ENCODE assay signal across 1 cellular context in the genomic region with DNA sequence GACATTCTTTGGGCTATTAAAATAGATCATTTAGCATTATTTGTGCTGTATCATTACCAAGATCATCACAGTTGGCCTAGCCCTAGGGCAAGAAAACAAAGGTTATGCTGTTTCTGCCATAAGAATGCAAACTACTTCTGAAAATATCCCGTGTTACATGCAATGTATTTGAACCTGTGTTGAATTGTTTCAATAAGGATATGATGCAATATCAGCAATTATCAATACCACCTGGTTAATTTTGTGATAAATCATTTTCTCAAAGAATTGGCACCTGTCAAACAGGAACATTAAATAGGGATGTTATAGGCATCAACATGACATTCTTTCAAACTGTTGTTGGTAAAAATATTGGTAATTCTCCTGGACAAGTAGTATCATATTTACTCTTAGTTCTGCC.
TF ChIP-seq lines count a peak whose summit lies in the region.

No MANE protein-coding gene starts in this region.

TF ChIP-seq in K562, 482 proteins besides CTCF, POLR2A, EP300 and RAD21 (continued from another document):
- TF ChIP-seq, protein P1, sequence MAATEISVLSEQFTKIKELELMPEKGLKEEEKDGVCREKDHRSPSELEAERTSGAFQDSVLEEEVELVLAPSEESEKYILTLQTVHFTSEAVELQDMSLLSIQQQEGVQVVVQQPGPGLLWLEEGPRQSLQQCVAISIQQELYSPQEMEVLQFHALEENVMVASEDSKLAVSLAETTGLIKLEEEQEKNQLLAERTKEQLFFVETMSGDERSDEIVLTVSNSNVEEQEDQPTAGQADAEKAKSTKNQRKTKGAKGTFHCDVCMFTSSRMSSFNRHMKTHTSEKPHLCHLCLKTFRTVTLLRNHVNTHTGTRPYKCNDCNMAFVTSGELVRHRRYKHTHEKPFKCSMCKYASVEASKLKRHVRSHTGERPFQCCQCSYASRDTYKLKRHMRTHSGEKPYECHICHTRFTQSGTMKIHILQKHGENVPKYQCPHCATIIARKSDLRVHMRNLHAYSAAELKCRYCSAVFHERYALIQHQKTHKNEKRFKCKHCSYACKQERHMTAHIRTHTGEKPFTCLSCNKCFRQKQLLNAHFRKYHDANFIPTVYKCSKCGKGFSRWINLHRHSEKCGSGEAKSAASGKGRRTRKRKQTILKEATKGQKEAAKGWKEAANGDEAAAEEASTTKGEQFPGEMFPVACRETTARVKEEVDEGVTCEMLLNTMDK (IDR thresholded peaks at IDR 0.05; ENCODE audit: borderline replicate concordance, insufficient read depth, low read depth, low read length, poor library complexity, severe bottlenecking), result no peak
- TF ChIP-seq, protein P2, sequence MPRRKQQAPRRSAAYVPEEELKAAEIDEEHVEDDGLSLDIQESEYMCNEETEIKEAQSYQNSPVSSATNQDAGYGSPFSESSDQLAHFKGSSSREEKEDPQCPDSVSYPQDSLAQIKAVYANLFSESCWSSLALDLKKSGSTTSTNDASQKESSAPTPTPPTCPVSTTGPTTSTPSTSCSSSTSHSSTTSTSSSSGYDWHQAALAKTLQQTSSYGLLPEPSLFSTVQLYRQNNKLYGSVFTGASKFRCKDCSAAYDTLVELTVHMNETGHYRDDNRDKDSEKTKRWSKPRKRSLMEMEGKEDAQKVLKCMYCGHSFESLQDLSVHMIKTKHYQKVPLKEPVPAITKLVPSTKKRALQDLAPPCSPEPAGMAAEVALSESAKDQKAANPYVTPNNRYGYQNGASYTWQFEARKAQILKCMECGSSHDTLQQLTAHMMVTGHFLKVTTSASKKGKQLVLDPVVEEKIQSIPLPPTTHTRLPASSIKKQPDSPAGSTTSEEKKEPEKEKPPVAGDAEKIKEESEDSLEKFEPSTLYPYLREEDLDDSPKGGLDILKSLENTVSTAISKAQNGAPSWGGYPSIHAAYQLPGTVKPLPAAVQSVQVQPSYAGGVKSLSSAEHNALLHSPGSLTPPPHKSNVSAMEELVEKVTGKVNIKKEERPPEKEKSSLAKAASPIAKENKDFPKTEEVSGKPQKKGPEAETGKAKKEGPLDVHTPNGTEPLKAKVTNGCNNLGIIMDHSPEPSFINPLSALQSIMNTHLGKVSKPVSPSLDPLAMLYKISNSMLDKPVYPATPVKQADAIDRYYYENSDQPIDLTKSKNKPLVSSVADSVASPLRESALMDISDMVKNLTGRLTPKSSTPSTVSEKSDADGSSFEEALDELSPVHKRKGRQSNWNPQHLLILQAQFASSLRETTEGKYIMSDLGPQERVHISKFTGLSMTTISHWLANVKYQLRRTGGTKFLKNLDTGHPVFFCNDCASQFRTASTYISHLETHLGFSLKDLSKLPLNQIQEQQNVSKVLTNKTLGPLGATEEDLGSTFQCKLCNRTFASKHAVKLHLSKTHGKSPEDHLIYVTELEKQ (CRISPR knock-in tag; IDR thresholded peaks at IDR 0.05), result no peak
- no peak for TF ChIP-seq PYGO2 (tag; IDR thresholded peaks at IDR 0.05)
- TF ChIP-seq DNMT1 (IDR thresholded peaks at IDR 0.05), result no peak
- TF ChIP-seq, protein P3, sequence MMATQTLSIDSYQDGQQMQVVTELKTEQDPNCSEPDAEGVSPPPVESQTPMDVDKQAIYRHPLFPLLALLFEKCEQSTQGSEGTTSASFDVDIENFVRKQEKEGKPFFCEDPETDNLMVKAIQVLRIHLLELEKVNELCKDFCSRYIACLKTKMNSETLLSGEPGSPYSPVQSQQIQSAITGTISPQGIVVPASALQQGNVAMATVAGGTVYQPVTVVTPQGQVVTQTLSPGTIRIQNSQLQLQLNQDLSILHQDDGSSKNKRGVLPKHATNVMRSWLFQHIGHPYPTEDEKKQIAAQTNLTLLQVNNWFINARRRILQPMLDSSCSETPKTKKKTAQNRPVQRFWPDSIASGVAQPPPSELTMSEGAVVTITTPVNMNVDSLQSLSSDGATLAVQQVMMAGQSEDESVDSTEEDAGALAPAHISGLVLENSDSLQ (IDR thresholded peaks at IDR 0.05), result no peak
- TF ChIP-seq, protein P4, sequence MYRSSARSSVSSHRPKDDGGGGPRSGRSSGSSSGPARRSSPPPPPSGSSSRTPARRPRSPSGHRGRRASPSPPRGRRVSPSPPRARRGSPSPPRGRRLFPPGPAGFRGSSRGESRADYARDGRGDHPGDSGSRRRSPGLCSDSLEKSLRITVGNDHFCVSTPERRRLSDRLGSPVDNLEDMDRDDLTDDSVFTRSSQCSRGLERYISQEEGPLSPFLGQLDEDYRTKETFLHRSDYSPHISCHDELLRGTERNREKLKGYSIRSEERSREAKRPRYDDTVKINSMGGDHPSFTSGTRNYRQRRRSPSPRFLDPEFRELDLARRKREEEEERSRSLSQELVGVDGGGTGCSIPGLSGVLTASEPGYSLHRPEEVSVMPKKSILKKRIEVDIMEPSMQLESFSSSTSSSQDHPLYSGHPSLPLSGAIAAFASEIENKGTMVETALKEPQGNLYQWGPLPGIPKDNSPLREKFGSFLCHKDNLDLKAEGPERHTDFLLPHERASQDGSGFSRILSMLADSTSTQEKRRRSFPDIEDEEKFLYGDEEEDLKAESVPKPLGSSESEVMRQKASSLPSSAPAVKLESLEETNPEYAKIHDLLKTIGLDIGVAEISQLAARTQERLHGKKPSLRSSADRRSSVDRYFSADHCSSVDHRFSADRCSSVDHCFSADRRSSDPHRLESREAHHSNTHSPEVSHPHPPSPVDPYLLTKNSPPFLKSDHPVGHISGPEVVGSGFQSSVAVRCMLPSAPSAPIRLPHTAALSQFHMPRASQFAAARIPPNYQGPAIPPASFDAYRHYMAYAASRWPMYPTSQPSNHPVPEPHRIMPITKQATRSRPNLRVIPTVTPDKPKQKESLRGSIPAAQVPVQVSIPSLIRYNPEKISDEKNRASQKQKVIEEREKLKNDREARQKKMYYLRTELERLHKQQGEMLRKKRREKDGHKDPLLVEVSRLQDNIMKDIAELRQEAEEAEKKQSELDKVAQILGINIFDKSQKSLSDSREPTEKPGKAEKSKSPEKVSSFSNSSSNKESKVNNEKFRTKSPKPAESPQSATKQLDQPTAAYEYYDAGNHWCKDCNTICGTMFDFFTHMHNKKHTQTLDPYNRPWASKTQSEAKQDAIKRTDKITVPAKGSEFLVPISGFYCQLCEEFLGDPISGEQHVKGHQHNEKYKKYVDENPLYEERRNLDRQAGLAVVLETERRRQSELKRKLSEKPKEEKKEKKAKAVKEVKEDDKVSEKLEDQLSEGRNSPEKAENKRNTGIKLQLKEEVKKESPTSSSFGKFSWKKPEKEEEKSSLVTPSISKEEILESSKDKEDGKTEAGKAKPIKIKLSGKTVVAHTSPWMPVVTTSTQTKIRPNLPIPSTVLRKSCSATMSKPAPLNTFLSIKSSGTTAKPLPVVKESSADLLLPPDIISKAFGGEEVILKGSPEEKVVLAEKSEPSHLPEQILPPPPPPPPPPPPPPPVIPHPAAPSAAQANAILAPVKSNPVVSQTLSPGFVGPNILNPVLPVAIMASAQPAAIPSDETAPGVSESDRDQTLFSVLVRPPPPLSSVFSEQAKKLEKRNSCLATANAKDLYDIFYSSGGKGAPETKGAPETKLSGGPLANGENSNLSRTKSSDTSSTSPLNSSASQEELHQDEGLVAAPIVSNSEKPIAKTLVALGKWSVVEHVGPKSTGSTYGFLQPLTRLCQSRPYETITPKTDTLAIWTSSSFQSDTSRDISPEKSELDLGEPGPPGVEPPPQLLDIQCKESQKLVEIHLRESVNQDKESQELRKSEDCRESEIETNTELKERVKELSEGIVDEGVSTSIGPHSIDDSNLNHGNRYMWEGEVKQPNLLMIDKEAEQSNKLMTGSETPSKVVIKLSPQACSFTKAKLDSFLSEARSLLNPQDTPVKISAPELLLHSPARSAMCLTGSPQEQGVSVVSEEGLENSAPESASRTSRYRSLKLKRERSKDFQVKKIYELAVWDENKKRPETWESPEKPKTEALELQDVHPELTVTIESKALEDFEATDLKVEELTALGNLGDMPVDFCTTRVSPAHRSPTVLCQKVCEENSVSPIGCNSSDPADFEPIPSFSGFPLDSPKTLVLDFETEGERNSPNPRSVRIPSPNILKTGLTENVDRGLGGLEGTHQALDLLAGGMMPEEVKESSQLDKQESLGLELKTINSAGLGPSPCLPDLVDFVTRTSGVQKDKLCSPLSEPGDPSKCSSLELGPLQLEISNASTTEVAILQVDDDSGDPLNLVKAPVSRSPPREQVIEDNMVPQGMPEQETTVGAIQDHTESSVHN (IDR thresholded peaks at IDR 0.05; ENCODE audit: borderline replicate concordance in 1 of 2, low read depth in 1 of 2), result no peak
- TF ChIP-seq ZC3H11A (IDR thresholded peaks at IDR 0.05; ENCODE audit: low read depth, low read length), result no peak
- no peak for TF ChIP-seq ATF7 (IDR thresholded peaks at IDR 0.05)
- TF ChIP-seq, protein P5, sequence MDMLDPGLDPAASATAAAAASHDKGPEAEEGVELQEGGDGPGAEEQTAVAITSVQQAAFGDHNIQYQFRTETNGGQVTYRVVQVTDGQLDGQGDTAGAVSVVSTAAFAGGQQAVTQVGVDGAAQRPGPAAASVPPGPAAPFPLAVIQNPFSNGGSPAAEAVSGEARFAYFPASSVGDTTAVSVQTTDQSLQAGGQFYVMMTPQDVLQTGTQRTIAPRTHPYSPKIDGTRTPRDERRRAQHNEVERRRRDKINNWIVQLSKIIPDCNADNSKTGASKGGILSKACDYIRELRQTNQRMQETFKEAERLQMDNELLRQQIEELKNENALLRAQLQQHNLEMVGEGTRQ (CRISPR knock-in tag; IDR thresholded peaks at IDR 0.05), result no peak
